In genomic region chr13:114128624-114129522, GRCh38 we compare ENCODE assay signal across 8 cellular contexts. TPM values are rescaled to one million over a fixed set of nuclear protein-coding genes. Genes with fewer than 3 reads are reported as not detected.
A peak's percentile ranks its signal among the peaks of the same experiment; 100 is the strongest.
DNase-seq lines count a peak whose midpoint lies in the region; ATAC-seq, FAIRE-seq and TF ChIP-seq lines count a peak whose summit lies in the region.

No MANE protein-coding gene starts in this region.

- H3K27me3 ChIP-seq in psoas muscle (ENCODE audit: insufficient read depth in 3 of 3, low read length in 2 of 3) (no peaks in the 10 kb centered on the region), mammary epithelial cell (ENCODE audit: insufficient read depth, low read length) (no peaks in the 10 kb centered on the region)

- H3K36me3 ChIP-seq in psoas muscle (ENCODE audit: insufficient read depth in 1 of 2, low read depth in 1 of 2), result no peaks in the 10 kb centered on the region
- H3K36me3 ChIP-seq in urinary bladder (ENCODE audit: insufficient read depth), result no peaks in the 10 kb centered on the region
- no peaks in the 10 kb centered on the region for H3K36me3 ChIP-seq in mammary epithelial cell (ENCODE audit: insufficient read depth, low read length)

- H3K4me3 Mint-ChIP-seq in activated T-cell treated with anti-CD3 and anti-CD28 coated beads, Interleukin-2, amount 50 U/mL, for 4 hours, result peak overlapping the region; percentile 99

- no peaks in the 10 kb centered on the region for H3K27me3 Mint-ChIP-seq in activated T-cell treated with anti-CD3 and anti-CD28 coated beads, Interleukin-2, amount 50 U/mL, for 4 hours (ENCODE audit: low read depth)

- CTCF ChIA-PET in mammary epithelial cell (lab: Charles Lee; ENCODE audit: low non-redundant PET), result no interaction called here

- in situ Hi-C loops in mammary epithelial cell (cut with MboI; ENCODE audit: low sequenced_read_pairs in 2 of 2), result no loop called here

- no TSS peak for BruUV-seq in mammary epithelial cell (replicated peaks; lab: Mats Ljungman, UMichigan)

- no peak for TF ChIP-seq CTCF in foreskin fibroblast (IDR thresholded peaks at IDR 0.05; ENCODE audit: low read depth, low read length)
- TF ChIP-seq CTCF in psoas muscle (IDR thresholded peaks at IDR 0.05), result no peak
- no peak for TF ChIP-seq CTCF in mammary epithelial cell (conservative IDR thresholded peaks at IDR 0.05 in 1 of 2, IDR thresholded peaks at IDR 0.05 in 1 of 2; ENCODE audit: extremely low read depth in 1 of 2, insufficient read depth in 1 of 2, low read depth in 1 of 2, low read length in 2 of 2)

- ATAC-seq in HG02678 (IDR thresholded peaks at IDR 0.05; ENCODE audit: unreplicated experiment) (peak; percentile 60), psoas muscle (no peak)
- ATAC-seq in activated T-cell treated with anti-CD3 and anti-CD28 coated beads, Interleukin-2, amount 50 U/mL, for 4 hours, result peak; percentile 69 to 71

- H3K9me3 ChIP-seq in psoas muscle (no peaks in the 10 kb centered on the region), mammary epithelial cell (replicated peaks; ENCODE audit: insufficient read depth, low read length) (no peaks in the 10 kb centered on the region)

- H3K79me2 ChIP-seq in mammary epithelial cell (ENCODE audit: insufficient read depth, low read length), result peaks cover 43% of the 10 kb centered on the region

- H3K9me3 Mint-ChIP-seq in activated T-cell treated with anti-CD3 and anti-CD28 coated beads, Interleukin-2, amount 50 U/mL, for 4 hours, result peaks cover 3% of the 10 kb centered on the region

- no peaks in the 10 kb centered on the region for H4K20me1 ChIP-seq in mammary epithelial cell (ENCODE audit: insufficient read depth, low read length)

- peaks cover 54% of the 10 kb centered on the region for H3K4me1 ChIP-seq in psoas muscle
- H3K4me1 ChIP-seq in urinary bladder (ENCODE audit: insufficient read depth), result peaks cover 3% of the 10 kb centered on the region
- H3K4me1 ChIP-seq in mammary epithelial cell (ENCODE audit: insufficient read depth, low read length), result peaks cover 16% of the 10 kb centered on the region

- H3K4me2 ChIP-seq in mammary epithelial cell (ENCODE audit: insufficient read depth, low read depth, low read length), result no peak overlapping the region

- intact Hi-C loops in psoas muscle (cut with DNase I) (no loop called here), mammary epithelial cell (cut with micrococcal nuclease) (no loop called here)

- no peak overlapping the region for H2AFZ ChIP-seq in mammary epithelial cell (ENCODE audit: low read depth, low read length)

- H3K4me1 Mint-ChIP-seq in activated T-cell treated with anti-CD3 and anti-CD28 coated beads, Interleukin-2, amount 50 U/mL, for 4 hours (ENCODE audit: low read depth), result peaks cover 75% of the 10 kb centered on the region

- WGBS in psoas muscle, 3 donors, result 41 to 44% (median 42%) methylated on average over 37 of the region's 37 CpGs
- 36% methylated on average over 37 of the region's 37 CpGs for WGBS in urinary bladder
- WGBS in mammary epithelial cell (ENCODE audit: low coverage, missing lambda C conversion rate), result 90% methylated on average over 26 of the region's 37 CpGs

- TF ChIP-seq POLR2A in GM12891 (IDR thresholded peaks at IDR 0.05; ENCODE audit: low read depth, low read length), result 0 out of 2 replicates have a peak, but pooled peaks have one; percentile 49

- peaks cover 20% of the 10 kb centered on the region for H3K36me3 Mint-ChIP-seq in activated T-cell treated with anti-CD3 and anti-CD28 coated beads, Interleukin-2, amount 50 U/mL, for 4 hours (ENCODE audit: insufficient read depth)

- H3K9ac ChIP-seq in mammary epithelial cell (ENCODE audit: insufficient read depth, low read length), result no peak overlapping the region

- DNase-seq in GM12891 (ENCODE audit: insufficient read length, low spot score) (peak; percentile 93), NOMO-1 treated with dmso at 0.1 percent for 144 hours (lab: John Stamatoyannopoulos, UW; ENCODE audit: unreplicated experiment) (peak; percentile 82), foreskin fibroblast (peak; percentile 82 to 92), psoas muscle (peak; percentile 84 to 87), mammary epithelial cell (no peak)
- DNase-seq in activated T-cell treated with anti-CD3 and anti-CD28 coated beads, Interleukin-2, amount 50 U/mL, for 4 hours, result peak; percentile 92

- H3K4me3 ChIP-seq in foreskin fibroblast (ENCODE audit: low read depth in 1 of 2, low read length in 2 of 2) (peak overlapping the region in 1 of 2 donors; percentile 13), psoas muscle (peak overlapping the region; percentile 82), urinary bladder (ENCODE audit: low read depth, low read length) (no peak overlapping the region), mammary epithelial cell (replicated peaks in 1 of 3; ENCODE audit: insufficient read depth in 1 of 3, low read depth in 2 of 3, low read length in 3 of 3) (no peak overlapping the region)

- dilution Hi-C loops in mammary epithelial cell (cut with HindIII; ENCODE audit: low sequenced_read_pairs), result no loop called here

- peak overlapping the region; percentile 92 for H3K27ac ChIP-seq in psoas muscle
- H3K27ac ChIP-seq in urinary bladder (ENCODE audit: low read depth), result peak overlapping the region; percentile 45
- H3K27ac ChIP-seq in mammary epithelial cell (ENCODE audit: insufficient read depth, low read depth, low read length), result no peak overlapping the region

- peak; percentile 99 for FAIRE-seq in GM12891 (lab: Jason Lieb, UNC)

TF ChIP-seq in GM12891, 5 proteins besides CTCF, POLR2A, EP300 and RAD21:
- TF ChIP-seq POU2F2 (IDR thresholded peaks at IDR 0.05; ENCODE audit: low read depth, low read length) (no peak), TAF1 (IDR thresholded peaks at IDR 0.05; ENCODE audit: low read depth, low read length) (peak; percentile 59; the same call in 1 of the 2 replicates), SPI1 (IDR thresholded peaks at IDR 0.05; ENCODE audit: low read depth, low read length) (peak; percentile 75)

RNA-seq across cellular contexts. Expression of gene RASA3, which starts 3.5 kb away (rescaled TPM):
- 13.4 TPM for polyA plus RNA-seq in GM12891 (2012; ENCODE audit: low read depth, missing spikeins)
- total RNA-seq in activated T-cell treated with anti-CD3 and anti-CD28 coated beads, Interleukin-2, amount 50 U/mL, for 4 hours, result 10 to 100 TPM; 23.7 to 28.7 (median 26.6) TPM
- total RNA-seq in psoas muscle, result 10 to 100 TPM in 3 of 4 donors, 1 to 10 TPM in 1; 9.2 to 20.2 (median 14.5) TPM
- 10 to 100 TPM in 1 of 3 donors, 1 to 10 TPM in 2; 4.8 to 24.4 (median 5.2) TPM for polyA plus RNA-seq in psoas muscle
- 17.8 TPM for total RNA-seq in urinary bladder
- polyA plus RNA-seq in urinary bladder, result 26.3 TPM
- total RNA-seq in mammary epithelial cell, result 1 to 10 TPM; 5.2 to 8.4 TPM
- polyA plus RNA-seq in mammary epithelial cell, result 4.0 TPM
- polyA minus RNA-seq in mammary epithelial cell, result 2.5 TPM

RNA-seq across cellular contexts. Expression of gene CFAP97D2, which starts 50.2 kb away (rescaled TPM):
- not detected for polyA plus RNA-seq in GM12891 (2012; ENCODE audit: low read depth, missing spikeins)
- total RNA-seq in activated T-cell treated with anti-CD3 and anti-CD28 coated beads, Interleukin-2, amount 50 U/mL, for 4 hours, result not detected
- total RNA-seq in psoas muscle (not detected), urinary bladder (not detected), mammary epithelial cell (not detected)
- polyA plus RNA-seq in psoas muscle (under 1 TPM in 1 of 3 donors, not detected in 2; 0.09 TPM), urinary bladder (not detected), mammary epithelial cell (not detected)
- not detected for polyA minus RNA-seq in mammary epithelial cell

Comparison
In these comparisons a context has a peak if more than half of its experiments do, and no peak if none do; other contexts are left out.
1. ATAC-seq: peak in HG02678 (single experiment) and activated T-cell treated with anti-CD3 and anti-CD28 coated beads, Interleukin-2, amount 50 U/mL, for 4 hours (2 of 2); none in psoas muscle (0 of 4).